In the genomic region with DNA sequence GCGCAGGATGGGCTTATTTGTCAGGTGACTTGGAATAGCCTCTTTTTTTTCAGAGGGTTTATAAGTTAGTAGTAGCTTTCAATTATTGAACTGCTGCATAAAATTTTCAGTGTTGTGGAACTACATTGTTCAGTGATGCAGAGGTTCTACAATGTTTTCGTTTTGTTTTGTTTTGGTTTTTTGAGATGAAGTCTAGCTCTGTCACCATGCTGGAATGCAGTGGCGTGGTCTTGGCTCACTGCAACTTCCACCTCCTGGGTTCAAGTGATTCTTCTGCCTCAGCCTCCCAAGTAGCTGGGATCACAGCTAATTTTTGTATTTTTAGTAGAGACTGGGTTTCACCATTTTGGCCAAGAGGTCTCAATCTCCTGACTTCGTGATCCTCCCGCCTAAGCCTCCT, we compare ENCODE assay signal across 17 cellular contexts.
"Had no signal": no experiment of that assay in that cellular context is flagged by ENCODE, and none has a peak within 500 bp of the region (broad histone marks: within the 10 kb centered on the region; RNA-seq: fewer than 3 reads in every experiment).

No MANE protein-coding gene starts in this region.

- H3K27me3 ChIP-seq: esophagus squamous epithelium, foreskin keratinocyte, tibial nerve had no signal

- ATAC-seq: activated T-cell treated with anti-CD3 and anti-CD28 coated beads, Interleukin-2, amount 50 U/mL, for 4 hours; foreskin keratinocyte; stimulated activated naive CD8-positive, alpha-beta T cell treated with anti-CD3 and anti-CD28 coated beads, Interleukin-15, Interleukin-2, amounts not matched to agents 100 U/mL and 50 U/mL, for 24 hours had no signal

- DNase-seq: activated CD4-positive, alpha-beta T cell treated with anti-CD3 and anti-CD28 coated beads, Interleukin-2, amount 50 U/mL, for 1 hour; activated CD4-positive, CD25-positive, alpha-beta regulatory T cell treated with anti-CD3 and anti-CD28 coated beads, Interleukin-2, amount 50 U/mL, for 72 hours; activated CD8-positive, alpha-beta memory T cell treated with anti-CD3 and anti-CD28 coated beads, Interleukin-2, amount 50 U/mL, for 4 hours; activated naive CD4-positive, alpha-beta T cell treated with anti-CD3 and anti-CD28 coated beads for 36 hours; activated T-cell treated with anti-CD3 and anti-CD28 coated beads, Interleukin-2, amount 50 U/mL, for 4 hours; anterior cingulate cortex; cerebellar nuclear complex; effector memory CD4-positive, alpha-beta T cell; esophagus squamous epithelium; foreskin keratinocyte; glutamatergic neuron; hypothalamus; left ventricle myocardium inferior; mammary epithelial cell; stimulated activated naive CD8-positive, alpha-beta T cell treated with anti-CD3 and anti-CD28 coated beads, Interleukin-15, Interleukin-2, amounts not matched to agents 100 U/mL and 50 U/mL, for 24 hours had no signal

- H3K4me1 ChIP-seq: esophagus squamous epithelium, foreskin keratinocyte, left ventricle myocardium inferior, tibial nerve had no signal

- H3K27ac ChIP-seq: esophagus squamous epithelium, foreskin keratinocyte, left ventricle myocardium inferior, tibial nerve, VCaP had no signal

- H3K4me3 ChIP-seq: esophagus squamous epithelium, left ventricle myocardium inferior, tibial nerve had no signal
